In the genomic region with DNA sequence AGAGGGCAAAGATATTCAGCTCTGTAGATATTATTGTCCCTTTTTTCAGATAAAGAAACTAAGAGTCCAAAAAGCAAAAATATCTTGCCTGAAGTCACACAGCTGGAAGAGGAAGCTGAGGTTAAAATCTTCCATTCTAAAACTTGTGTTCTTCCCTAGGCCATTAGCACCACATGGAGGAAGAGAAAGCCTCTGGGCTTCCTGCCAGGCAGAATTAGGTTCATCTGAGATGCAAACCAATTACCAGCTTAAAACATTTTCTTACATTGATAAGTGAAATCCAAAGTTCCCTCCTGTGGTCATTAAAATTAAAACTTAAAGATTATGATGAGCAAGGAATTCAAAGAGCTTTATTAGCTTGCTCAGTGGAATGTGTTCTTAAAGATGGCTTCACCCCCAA, we compare ENCODE assay signal across 18 cellular contexts.
"Had no signal": no experiment of that assay in that cellular context is flagged by ENCODE, and none has a peak within 500 bp of the region (broad histone marks: within the 10 kb centered on the region; RNA-seq: fewer than 3 reads in every experiment).

No MANE protein-coding gene starts in this region.

- H3K27me3 ChIP-seq: body of pancreas, gastrocnemius medialis, heart right ventricle, right lobe of liver had no signal

- H3K4me3 ChIP-seq: body of pancreas, gastrocnemius medialis, heart right ventricle, right lobe of liver had no signal

- H3K36me3 ChIP-seq: gastrocnemius medialis, heart right ventricle, right lobe of liver had no signal

- H3K27ac ChIP-seq: body of pancreas, epithelial cell of prostate, gastrocnemius medialis, heart right ventricle, right lobe of liver had no signal

- H3K9me3 ChIP-seq: body of pancreas, gastrocnemius medialis, right lobe of liver had no signal

- ATAC-seq: activated CD8-positive, alpha-beta memory T cell treated with anti-CD3 and anti-CD28 coated beads, Interleukin-2, amount 10 ng/mL, durations not matched to agents 7 days and 5 days; body of pancreas; effector memory CD8-positive, alpha-beta T cell; gastrocnemius medialis; heart right ventricle; left lobe of liver; right lobe of liver had no signal

- DNase-seq: activated CD4-positive, alpha-beta T cell treated with anti-CD3 and anti-CD28 coated beads, Interleukin-2, amount 50 U/mL, for 48 hours; activated CD4-positive, CD25-positive, alpha-beta regulatory T cell treated with anti-CD3 and anti-CD28 coated beads, Interleukin-2, amount 50 U/mL, for 72 hours; activated CD8-positive, alpha-beta memory T cell treated with anti-CD3 and anti-CD28 coated beads, Interleukin-2, amount 10 ng/mL, durations not matched to agents 7 days and 5 days; activated effector memory CD4-positive, alpha-beta T cell treated with Interleukin-2 at 50 U/mL for 16 hours; activated T-cell treated with anti-CD3 and anti-CD28 coated beads, Interleukin-2, amount 50 U/mL, for 24 hours; body of pancreas; central memory CD4-positive, alpha-beta T cell; effector memory CD8-positive, alpha-beta T cell; gastrocnemius medialis; heart right ventricle; islet precursor cell; occipital lobe; right lobe of liver; stimulated activated CD4-positive, alpha-beta T cell treated with anti-CD3 and anti-CD28 coated beads, Interleukin-2, amount 100 ng/mL, for 24 hours; stimulated activated naive CD4-positive, alpha-beta T cell; substantia nigra had no signal

- H3K4me1 ChIP-seq: body of pancreas, gastrocnemius medialis, heart right ventricle, right lobe of liver had no signal
